ENCODE assay signal across 25 cellular contexts in genomic region chr1:184507165-184507564, GRCh38.
DNase-seq lines count a peak whose midpoint lies in the region; ATAC-seq and TF ChIP-seq lines count a peak whose summit lies in the region.
"Had no signal": no experiment of that assay in that cellular context is flagged by ENCODE, and none has a peak within 500 bp of the region (broad histone marks: within the 10 kb centered on the region; RNA-seq: fewer than 3 reads in every experiment).

No MANE protein-coding gene starts in this region.

- no peak for TF ChIP-seq CTCF in natural killer cell (IDR thresholded peaks at IDR 0.05)
- TF ChIP-seq CTCF in thoracic aorta (IDR thresholded peaks at IDR 0.05), result no peak

- intact Hi-C loops in natural killer cell (cut with micrococcal nuclease) (no loop called here), sciatic nerve (cut with DNase I) (no loop called here)

- no peaks in the 10 kb centered on the region for H3K36me3 Mint-ChIP-seq in activated T-cell treated with anti-CD3 and anti-CD28 coated beads, Interleukin-2, amount 50 U/mL, for 72 hours (ENCODE audit: insufficient read depth in 2 of 2)
- peaks cover 8% of the 10 kb centered on the region for H3K36me3 Mint-ChIP-seq in central memory CD8-positive, alpha-beta T cell (ENCODE audit: insufficient read depth)
- H3K36me3 Mint-ChIP-seq in natural killer cell (peaks cover 9% of the 10 kb centered on the region), T-cell (no peaks in the 10 kb centered on the region)
- H3K36me3 Mint-ChIP-seq: stimulated activated naive B cell treated with anti-CD40 and anti-IgM and Interleukin-4, amounts not matched to agents 10 μg/mL and 1 μg/mL and 100 μg/mL, for 72 hours had no signal

- H3K27ac Mint-ChIP-seq in activated T-cell treated with anti-CD3 and anti-CD28 coated beads, Interleukin-2, amount 50 U/mL, for 72 hours, result peak overlapping the region; percentile 73
- peak overlapping the region; percentile 76 for H3K27ac Mint-ChIP-seq in central memory CD8-positive, alpha-beta T cell (ENCODE audit: low read depth)
- H3K27ac Mint-ChIP-seq in natural killer cell (peak overlapping the region; percentile 78 to 82), T-cell (no peak overlapping the region)
- H3K27ac Mint-ChIP-seq: activated CD4-positive, alpha-beta memory T cell treated with anti-CD3 and anti-CD28 coated beads, Interleukin-2, amount 10 ng/mL, durations not matched to agents 7 days and 5 days; endodermal cell; stimulated activated naive B cell treated with anti-CD40 and anti-IgM and Interleukin-4, amounts not matched to agents 10 μg/mL and 1 μg/mL and 100 μg/mL, for 72 hours; WTC11 had no signal

- H3K4me3 Mint-ChIP-seq in activated T-cell treated with anti-CD3 and anti-CD28 coated beads, Interleukin-2, amount 50 U/mL, for 72 hours, result no peak overlapping the region
- no peak overlapping the region for H3K4me3 Mint-ChIP-seq in central memory CD8-positive, alpha-beta T cell
- H3K4me3 Mint-ChIP-seq in natural killer cell (peak overlapping the region; percentile 54), T-cell (no peak overlapping the region)
- H3K4me3 Mint-ChIP-seq: activated CD4-positive, alpha-beta memory T cell treated with anti-CD3 and anti-CD28 coated beads, Interleukin-2, amount 10 ng/mL, durations not matched to agents 7 days and 5 days; activated T-cell treated with anti-CD3 and anti-CD28 coated beads, Interleukin-2, amount 50 U/mL, for 4 hours; endodermal cell; stimulated activated naive B cell treated with anti-CD40 and anti-IgM and Interleukin-4, amounts not matched to agents 10 μg/mL and 1 μg/mL and 100 μg/mL, for 72 hours; WTC11 had no signal

- no peaks in the 10 kb centered on the region for H3K9me3 Mint-ChIP-seq in activated T-cell treated with anti-CD3 and anti-CD28 coated beads, Interleukin-2, amount 50 U/mL, for 72 hours
- H3K9me3 Mint-ChIP-seq in central memory CD8-positive, alpha-beta T cell, result no peaks in the 10 kb centered on the region
- no peaks in the 10 kb centered on the region for H3K9me3 Mint-ChIP-seq in natural killer cell
- no peaks in the 10 kb centered on the region for H3K9me3 Mint-ChIP-seq in T-cell
- H3K9me3 Mint-ChIP-seq: activated CD4-positive, alpha-beta memory T cell treated with anti-CD3 and anti-CD28 coated beads, Interleukin-2, amount 10 ng/mL, durations not matched to agents 7 days and 5 days; activated T-cell treated with anti-CD3 and anti-CD28 coated beads, Interleukin-2, amount 50 U/mL, for 4 hours; endodermal cell; stimulated activated naive B cell treated with anti-CD40 and anti-IgM and Interleukin-4, amounts not matched to agents 10 μg/mL and 1 μg/mL and 100 μg/mL, for 72 hours had no signal

- CTCF ChIA-PET in T-cell (lab: Charles Lee), result no interaction called here

- H3K27ac ChIP-seq in thoracic aorta, result peak overlapping the region; percentile 3 to 73
- H3K27ac ChIP-seq: neutrophil had no signal

- no peak for ATAC-seq in activated T-cell treated with anti-CD3 and anti-CD28 coated beads, Interleukin-2, amount 50 U/mL, for 72 hours (replicated peaks in 1 of 2)
- ATAC-seq in central memory CD8-positive, alpha-beta T cell (replicated peaks; ENCODE audit: extremely low read depth, poor library complexity, severe bottlenecking), result no peak
- ATAC-seq in natural killer cell (no peak), thoracic aorta (ENCODE audit: insufficient number of reproducible peaks, low FRiP score, low read depth) (no peak), sciatic nerve (no peak), T-cell (replicated peaks in 1 of 4) (no peak)
- ATAC-seq: activated T-cell treated with anti-CD3 and anti-CD28 coated beads, Interleukin-2, amount 50 U/mL, for 4 hours; stimulated activated naive B cell treated with anti-CD40 and anti-IgM and Interleukin-4, amounts not matched to agents 10 μg/mL and 1 μg/mL and 100 μg/mL, for 72 hours; WTC11 had no signal

- POLR2A ChIA-PET in T-cell (lab: Charles Lee), result no interaction called here

- H3K4me3 ChIP-seq in thoracic aorta, result peak overlapping the region; percentile 36
- H3K4me3 ChIP-seq: colonic mucosa had no signal

- H3K9me3 ChIP-seq in thoracic aorta, result no peaks in the 10 kb centered on the region
- H3K9me3 ChIP-seq: colonic mucosa, neutrophil had no signal

- H3K4me1 Mint-ChIP-seq in activated T-cell treated with anti-CD3 and anti-CD28 coated beads, Interleukin-2, amount 50 U/mL, for 72 hours (ENCODE audit: low read depth), result no peaks in the 10 kb centered on the region
- peaks cover 19% of the 10 kb centered on the region for H3K4me1 Mint-ChIP-seq in central memory CD8-positive, alpha-beta T cell
- H3K4me1 Mint-ChIP-seq in natural killer cell (peaks cover 53 to 57% of the 10 kb centered on the region in 2 donors), T-cell (no peaks in the 10 kb centered on the region)
- H3K4me1 Mint-ChIP-seq: activated CD4-positive, alpha-beta memory T cell treated with anti-CD3 and anti-CD28 coated beads, Interleukin-2, amount 10 ng/mL, durations not matched to agents 7 days and 5 days; stimulated activated naive B cell treated with anti-CD40 and anti-IgM and Interleukin-4, amounts not matched to agents 10 μg/mL and 1 μg/mL and 100 μg/mL, for 72 hours had no signal

- H3K36me3 ChIP-seq in thoracic aorta, result no peaks in the 10 kb centered on the region
- H3K36me3 ChIP-seq: colonic mucosa, neutrophil had no signal

- no peaks in the 10 kb centered on the region for H3K27me3 ChIP-seq in thoracic aorta (replicated peaks; ENCODE audit: insufficient read depth)
- H3K27me3 ChIP-seq: colonic mucosa, neutrophil had no signal

- peaks cover 11 to 25% of the 10 kb centered on the region in 2 donors for H3K4me1 ChIP-seq in thoracic aorta (ENCODE audit: control insufficient read depth in 1 of 2, low read depth in 2 of 2)
- H3K4me1 ChIP-seq: colonic mucosa had no signal

- H3K27me3 Mint-ChIP-seq in activated T-cell treated with anti-CD3 and anti-CD28 coated beads, Interleukin-2, amount 50 U/mL, for 72 hours (ENCODE audit: low read depth), result peaks cover 9% of the 10 kb centered on the region
- no peaks in the 10 kb centered on the region for H3K27me3 Mint-ChIP-seq in central memory CD8-positive, alpha-beta T cell
- no peaks in the 10 kb centered on the region for H3K27me3 Mint-ChIP-seq in natural killer cell (ENCODE audit: low read depth in 2 of 2)
- peaks cover 4 to 14% of the 10 kb centered on the region in 2 donors for H3K27me3 Mint-ChIP-seq in T-cell
- H3K27me3 Mint-ChIP-seq: stimulated activated naive B cell treated with anti-CD40 and anti-IgM and Interleukin-4, amounts not matched to agents 10 μg/mL and 1 μg/mL and 100 μg/mL, for 72 hours had no signal

- no peak for DNase-seq in activated T-cell treated with anti-CD3 and anti-CD28 coated beads, Interleukin-2, amount 50 U/mL, for 72 hours
- DNase-seq in activated T-cell treated with anti-CD3 and anti-CD28 coated beads for 4 hours, result no peak
- no peak for DNase-seq in central memory CD8-positive, alpha-beta T cell (ENCODE audit: low spot score in 2 of 2)
- no peak for DNase-seq in natural killer cell
- DNase-seq in thoracic aorta (ENCODE audit: low spot score), result no peak
- DNase-seq in DMS79 treated with DMSO at 0.1 percent for 48 hours (lab: John Stamatoyannopoulos, UW), result no peak
- DNase-seq in sciatic nerve (ENCODE audit: low spot score), result no peak
- DNase-seq in T-cell, result no peak
- DNase-seq: activated CD4-positive, alpha-beta memory T cell treated with anti-CD3 and anti-CD28 coated beads, Interleukin-2, amount 10 ng/mL, durations not matched to agents 7 days and 5 days; activated naive CD4-positive, alpha-beta T cell treated with anti-CD3 and anti-CD28 coated beads, Interleukin-2, amount 50 U/mL, for 16 hours; activated T-cell treated with anti-CD3 and anti-CD28 coated beads, Interleukin-2, amount 50 U/mL, for 4 hours; colonic mucosa; endodermal cell; GOT3; kidney glomerular epithelial cell; midbrain; NCI-H1417; NCI-H2107; NCI-H526; SIG-M5; stimulated activated naive B cell treated with anti-CD40 and anti-IgM and Interleukin-4, amounts not matched to agents 10 μg/mL and 1 μg/mL and 100 μg/mL, for 72 hours; T-helper 2 cell; trophoblast cell had no signal

Comparison
In these comparisons a context has a peak if more than half of its experiments do, and no peak if none do; other contexts are left out.
1. H3K27ac Mint-ChIP-seq: peak in activated T-cell treated with anti-CD3 and anti-CD28 coated beads, Interleukin-2, amount 50 U/mL, for 72 hours (single experiment), central memory CD8-positive, alpha-beta T cell (single experiment) and natural killer cell (2 of 2); none in T-cell (0 of 2).